8 cellular contexts compared by ENCODE assay signal in the genomic region with DNA sequence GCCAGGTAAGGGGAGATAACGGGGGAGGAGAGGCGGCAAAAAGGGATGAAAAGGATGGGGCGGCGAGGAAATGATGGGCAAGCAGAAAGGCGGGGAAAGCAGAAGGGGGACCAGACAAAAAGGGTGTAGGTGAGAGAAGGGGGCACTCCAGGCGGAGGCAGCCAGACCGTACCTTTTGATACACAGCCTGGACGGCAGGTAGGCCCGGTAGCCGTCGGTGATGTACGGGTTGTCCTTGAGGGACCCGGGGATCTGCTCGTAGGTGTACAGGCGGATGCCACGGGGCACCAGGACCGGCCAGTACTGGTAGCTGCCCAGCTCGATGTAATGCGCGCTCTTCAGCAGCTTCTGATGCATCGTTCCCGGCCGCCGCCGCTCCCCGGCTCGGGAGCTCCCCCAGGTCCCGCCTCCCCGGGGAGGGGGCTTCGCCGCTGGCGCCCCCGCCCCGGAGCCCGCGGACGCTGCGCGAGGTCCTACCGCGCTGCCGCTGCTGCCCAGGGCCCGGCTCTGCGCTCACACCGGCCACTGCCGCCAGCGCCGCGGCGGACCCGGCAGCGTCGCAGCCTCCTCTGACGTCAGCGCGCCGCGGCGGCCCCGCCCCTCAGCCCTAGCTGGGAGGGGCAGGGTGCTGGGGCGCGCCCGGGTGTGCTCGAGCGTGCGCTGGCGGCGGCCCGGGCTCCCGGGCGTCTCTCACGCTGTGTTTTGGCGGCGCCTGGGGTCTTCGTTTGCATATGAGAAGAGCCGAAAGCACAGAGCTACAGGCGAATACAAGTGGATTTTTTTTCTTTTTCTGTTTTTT. TPM values are rescaled to one million over a fixed set of nuclear protein-coding genes. Genes with fewer than 3 reads are reported as not detected.
A peak's percentile ranks its signal among the peaks of the same experiment; 100 is the strongest.
DNase-seq lines count a peak whose midpoint lies in the region; ATAC-seq, FAIRE-seq and TF ChIP-seq lines count a peak whose summit lies in the region.

A gene with protein sequence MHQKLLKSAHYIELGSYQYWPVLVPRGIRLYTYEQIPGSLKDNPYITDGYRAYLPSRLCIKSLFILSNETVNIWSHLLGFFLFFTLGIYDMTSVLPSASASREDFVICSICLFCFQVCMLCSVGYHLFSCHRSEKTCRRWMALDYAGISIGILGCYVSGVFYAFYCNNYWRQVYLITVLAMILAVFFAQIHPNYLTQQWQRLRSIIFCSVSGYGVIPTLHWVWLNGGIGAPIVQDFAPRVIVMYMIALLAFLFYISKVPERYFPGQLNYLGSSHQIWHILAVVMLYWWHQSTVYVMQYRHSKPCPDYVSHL (minus strand): TSS at position 571 of the 799 bp plus-strand sequence. CDS start 214 bp downstream, at position 357.

- H3K79me2 ChIP-seq in keratinocyte (ENCODE audit: control insufficient read depth, insufficient read depth, low read length): peaks cover 7% of the 10 kb centered on the region

- H4K20me1 ChIP-seq in keratinocyte (ENCODE audit: control insufficient read depth, extremely low read depth, insufficient read depth, low read length): no peaks in the 10 kb centered on the region

- peak within 1 kb of the TSS; percentile 94 for H3K4me2 ChIP-seq in keratinocyte (ENCODE audit: control insufficient read depth, extremely low read depth, insufficient read depth, low read depth, low read length)

- peak within 1 kb of the TSS; percentile 82 for H3K9ac ChIP-seq in keratinocyte (ENCODE audit: control insufficient read depth, extremely low read depth, insufficient read depth, low read length)

- peak within 1 kb of the TSS; percentile 99 for H2AFZ ChIP-seq in keratinocyte (ENCODE audit: control insufficient read depth, low read length)

- peaks cover 11% of the 10 kb centered on the region for H3K4me1 ChIP-seq in keratinocyte (ENCODE audit: control insufficient read depth, extremely low read depth, insufficient read depth, low read length)

- H3K27me3 ChIP-seq in keratinocyte (ENCODE audit: control insufficient read depth, extremely low read depth, insufficient read depth, low read length): no peaks in the 10 kb centered on the region

- peaks cover 0 to 2% of the 10 kb centered on the region in 2 experiments for H3K36me3 ChIP-seq in keratinocyte (ENCODE audit: control insufficient read depth in 2 of 2, extremely low read depth in 1 of 2, insufficient read depth in 2 of 2, low read length in 2 of 2)

- ATAC-seq in GM18907 (IDR thresholded peaks at IDR 0.05; ENCODE audit: unreplicated experiment) (peak; percentile 97), HG03135 (IDR thresholded peaks at IDR 0.05; ENCODE audit: unreplicated experiment) (peak; percentile 99)

- H3K27ac ChIP-seq in keratinocyte (ENCODE audit: control insufficient read depth, insufficient read depth, low read length): peak within 1 kb of the TSS; percentile 64

- no peaks in the 10 kb centered on the region for H3K9me3 ChIP-seq in keratinocyte (ENCODE audit: control insufficient read depth, low read depth, low read length)

- dilution Hi-C loops in keratinocyte (cut with MboI; ENCODE audit: extremely low pct_ligation_motif_present, low sequenced_read_pairs): no loop called here

- FAIRE-seq in keratinocyte (lab: Jason Lieb, UNC): no peak

- H3K9me1 ChIP-seq in keratinocyte (ENCODE audit: control insufficient read depth, extremely low read depth, insufficient read depth, low read length): peaks cover 3% of the 10 kb centered on the region

- DNase-seq in AG09309 (ENCODE audit: low read depth): peak; percentile 5
- DNase-seq in NCI-H2227 (lab: John Stamatoyannopoulos, UW; ENCODE audit: unreplicated experiment): peak; percentile 87
- DNase-seq in activated CD4-positive, CD25-positive, alpha-beta regulatory T cell (lab: John Stamatoyannopoulos, UW): peak; percentile 71 to 74 (median 74)
- peak; percentile 81 for DNase-seq in central memory CD4-positive, alpha-beta T cell
- no peak for DNase-seq in keratinocyte (ENCODE audit: low read depth, low spot score)
- peak; percentile 64 to 87 for DNase-seq in stimulated activated CD4-positive, alpha-beta T cell treated with anti-CD3 and anti-CD28 coated beads, Interleukin-15, amount 100 ng/mL, for 1 hour (ENCODE audit: low read depth in 1 of 2, low spot score in 1 of 2)

- no peak for TF ChIP-seq CTCF in AG09309 (IDR thresholded peaks at IDR 0.05; ENCODE audit: control insufficient read depth, insufficient read depth, low read depth, low read length, missing control alignments)
- no peak for TF ChIP-seq CTCF in keratinocyte (optimal IDR thresholded peaks at IDR 0.05 in 1 of 3, IDR thresholded peaks at IDR 0.05 in 1 of 3, conservative IDR thresholded peaks at IDR 0.05 in 1 of 3; ENCODE audit: extremely low read depth in 1 of 3, insufficient read depth in 2 of 3, low read length in 3 of 3)

- H3K4me3 ChIP-seq in AG09309 (ENCODE audit: control insufficient read depth, low read depth, low read length) (peak within 1 kb of the TSS; percentile 68), keratinocyte (ENCODE audit: control insufficient read depth in 2 of 3, extremely low read depth in 1 of 3, insufficient read depth in 2 of 3, low read depth in 1 of 3, low read length in 3 of 3) (peak within 1 kb of the TSS; percentile 76 to 89 (median 84))

RNA-seq across cellular contexts. Expression of the gene that starts here (rescaled TPM):
- polyA plus RNA-seq in keratinocyte: 18.5 to 31.0 TPM (median 23.4 TPM) in 3 replicates
- polyA plus RNA-seq in keratinocyte (2011; ENCODE audit: low read depth): 4.6 TPM
- 13.3 and 32.7 TPM in 2 replicates for polyA plus RNA-seq in keratinocyte (2011; cell fraction: cytosol; rRNA removed)
- 21.2 and 22.3 TPM in 2 replicates for polyA plus RNA-seq in keratinocyte (2011; cell fraction: nucleus; rRNA removed)
- polyA plus RNA-seq in keratinocyte (2012; ENCODE audit: low replicate concordance): 11.8 and 17.2 TPM in 2 replicates
- 12.4 to 49.2 TPM (median 31.5 TPM) in 3 replicates for polyA minus RNA-seq in keratinocyte
- polyA minus RNA-seq in keratinocyte (2011; cell fraction: cytosol; rRNA and poly(A)+ RNA removed): 12.3 TPM
- polyA minus RNA-seq in keratinocyte (2011; cell fraction: nucleus; rRNA and poly(A)+ RNA removed): 10.8 and 18.5 TPM in 2 replicates
